15 cellular contexts compared by ENCODE assay signal in the genomic region with DNA sequence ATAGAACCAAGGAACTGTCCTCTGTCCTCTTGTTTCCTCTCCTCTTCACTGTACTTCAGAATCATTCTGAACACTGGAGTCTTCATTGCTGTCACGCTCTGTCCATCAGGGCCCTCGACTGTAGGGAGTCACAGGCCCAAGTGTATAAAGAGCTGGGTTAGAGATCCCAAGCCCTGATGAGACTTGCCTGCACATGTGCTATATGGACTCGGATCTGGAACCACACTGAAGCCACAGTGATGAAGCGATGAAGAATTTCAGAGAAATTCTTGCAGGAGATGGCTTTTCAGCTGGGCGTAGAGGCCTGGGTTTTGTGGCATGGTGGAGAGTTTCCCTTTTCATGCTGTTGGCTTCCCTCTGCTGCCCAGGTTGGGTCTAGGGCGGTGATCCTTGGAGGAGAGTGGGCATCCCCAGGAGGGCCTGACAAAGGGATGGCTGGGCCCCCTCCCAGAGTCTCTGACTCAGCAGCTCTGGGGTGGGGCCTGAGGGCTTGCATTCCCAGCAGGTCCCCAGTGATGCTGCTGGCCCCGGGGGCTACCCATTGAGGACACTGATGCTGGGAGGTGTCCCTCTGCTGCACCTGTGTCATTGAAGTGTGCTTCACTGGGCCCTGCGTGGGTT. TPM values are rescaled to one million over a fixed set of nuclear protein-coding genes. Genes with fewer than 3 reads are reported as not detected.
"Had no signal": no experiment of that assay in that cellular context is flagged by ENCODE, and none has a peak within 500 bp of the region (broad histone marks: within the 10 kb centered on the region; RNA-seq: fewer than 3 reads in every experiment).

No MANE protein-coding gene starts in this region.

- H3K4me1 Mint-ChIP-seq: activated T-helper 17 cell treated with anti-CD3 and anti-CD28 coated beads, Interleukin-2, amount 50 U/mL, for 72 hours had no signal

- H3K36me3 ChIP-seq: right lobe of liver, suprapubic skin had no signal

- H3K9me3 Mint-ChIP-seq: activated naive CD4-positive, alpha-beta T cell treated with anti-CD3 and anti-CD28 coated beads, Interleukin-2, amount 10 ng/mL, durations not matched to agents 7 days and 5 days; activated T-helper 17 cell treated with anti-CD3 and anti-CD28 coated beads, Interleukin-2, amount 50 U/mL, for 72 hours; effector memory CD8-positive, alpha-beta T cell; stimulated activated naive CD8-positive, alpha-beta T cell treated with anti-CD3 and anti-CD28 coated beads, Interleukin-15, Interleukin-2, amounts not matched to agents 100 ng/mL and 50 ng/mL, for 24 hours had no signal

- H3K4me3 Mint-ChIP-seq: activated naive CD4-positive, alpha-beta T cell treated with anti-CD3 and anti-CD28 coated beads, Interleukin-2, amount 10 ng/mL, durations not matched to agents 7 days and 5 days; activated T-helper 17 cell treated with anti-CD3 and anti-CD28 coated beads, Interleukin-2, amount 50 U/mL, for 72 hours; effector memory CD8-positive, alpha-beta T cell; stimulated activated naive CD8-positive, alpha-beta T cell treated with anti-CD3 and anti-CD28 coated beads, Interleukin-15, Interleukin-2, amounts not matched to agents 100 ng/mL and 50 ng/mL, for 24 hours had no signal

- H3K27me3 ChIP-seq: right lobe of liver, suprapubic skin had no signal

- H3K4me3 ChIP-seq: psoas muscle, right lobe of liver, suprapubic skin had no signal

- H3K27me3 Mint-ChIP-seq: activated T-helper 17 cell treated with anti-CD3 and anti-CD28 coated beads, Interleukin-2, amount 50 U/mL, for 72 hours; stimulated activated naive CD8-positive, alpha-beta T cell treated with anti-CD3 and anti-CD28 coated beads, Interleukin-15, Interleukin-2, amounts not matched to agents 100 ng/mL and 50 ng/mL, for 24 hours had no signal

- DNase-seq: activated CD4-positive, alpha-beta T cell treated with anti-CD3 and anti-CD28 coated beads, Interleukin-2, amount 50 U/mL, for 48 hours; activated naive CD4-positive, alpha-beta T cell treated with anti-CD3 and anti-CD28 coated beads, Interleukin-2, amount 10 ng/mL, durations not matched to agents 7 days and 5 days; dermis blood vessel endothelial cell; effector memory CD8-positive, alpha-beta T cell; erythroblast; hippocampal formation; kidney glomerular epithelial cell; psoas muscle; right lobe of liver; T1000 had no signal

- H3K27ac Mint-ChIP-seq: activated naive CD4-positive, alpha-beta T cell treated with anti-CD3 and anti-CD28 coated beads, Interleukin-2, amount 10 ng/mL, durations not matched to agents 7 days and 5 days; activated T-helper 17 cell treated with anti-CD3 and anti-CD28 coated beads, Interleukin-2, amount 50 U/mL, for 72 hours; effector memory CD8-positive, alpha-beta T cell; stimulated activated naive CD8-positive, alpha-beta T cell treated with anti-CD3 and anti-CD28 coated beads, Interleukin-15, Interleukin-2, amounts not matched to agents 100 ng/mL and 50 ng/mL, for 24 hours had no signal

- H3K9me3 ChIP-seq: psoas muscle, right lobe of liver, suprapubic skin had no signal

- H3K36me3 Mint-ChIP-seq: activated naive CD4-positive, alpha-beta T cell treated with anti-CD3 and anti-CD28 coated beads, Interleukin-2, amount 10 ng/mL, durations not matched to agents 7 days and 5 days had no signal

- H3K4me1 ChIP-seq: psoas muscle, suprapubic skin had no signal

- H3K27ac ChIP-seq: psoas muscle, right lobe of liver, suprapubic skin, VCaP had no signal

- ATAC-seq: activated T-helper 17 cell treated with anti-CD3 and anti-CD28 coated beads, Interleukin-2, amount 50 U/mL, for 72 hours; effector memory CD8-positive, alpha-beta T cell; right lobe of liver had no signal

RNA-seq across cellular contexts. Expression of gene DEGS2, which starts 39.9 kb away (rescaled TPM):
- total RNA-seq: astrocyte had no signal
